30 cellular contexts compared by ENCODE assay signal in genomic region chr10:73053275-73053674, GRCh38. TPM values are rescaled to one million over a fixed set of nuclear protein-coding genes. Genes with fewer than 3 reads are reported as not detected.
"Had no signal": no experiment of that assay in that cellular context is flagged by ENCODE, and none has a peak within 500 bp of the region (broad histone marks: within the 10 kb centered on the region; RNA-seq: fewer than 3 reads in every experiment).

No MANE protein-coding gene starts in this region.

- H3K27ac ChIP-seq: brain microvascular endothelial cell, KMS-11, WERI-Rb-1 had no signal

- H3K9ac ChIP-seq: KMS-11 had no signal

- ATAC-seq: activated CD8-positive, alpha-beta T cell treated with anti-CD3 and anti-CD28 coated beads for 36 hours; activated T-cell treated with anti-CD3 and anti-CD28 coated beads, Interleukin-2, amount 50 U/mL, for 72 hours; activated T-helper 17 cell treated with anti-CD3 and anti-CD28 coated beads, Interleukin-2, amount 50 U/mL, for 72 hours had no signal

- DNase-seq: activated CD4-positive, alpha-beta T cell treated with anti-CD3 and anti-CD28 coated beads, Interleukin-2, amount 10 ng/mL, durations not matched to agents 24 days and 14 days; activated CD4-positive, alpha-beta T cell treated with anti-CD3 and anti-CD28 coated beads, Interleukin-2, amount 50 U/mL, for 4 hours; activated CD8-positive, alpha-beta T cell treated with anti-CD3 and anti-CD28 coated beads for 36 hours; activated effector memory CD4-positive, alpha-beta T cell treated with anti-CD3 and anti-CD28 coated beads, Interleukin-2, amount 50 U/mL, for 16 hours; activated naive CD4-positive, alpha-beta T cell; activated naive CD4-positive, alpha-beta T cell treated with anti-CD3 and anti-CD28 coated beads, Interleukin-2, amount 50 U/mL, for 16 hours; activated naive CD8-positive, alpha-beta T cell treated with anti-CD3 and anti-CD28 coated beads for 36 hours; activated T-cell treated with anti-CD3 and anti-CD28 coated beads, Interleukin-2, amount 50 U/mL, for 1 hour; activated T-cell treated with anti-CD3 and anti-CD28 coated beads, Interleukin-2, amount 50 U/mL, for 72 hours; amniotic stem cell; aorta; brain microvascular endothelial cell; MM.1S; MV-4-11; NCI-H1092; NCI-H1436 treated with DMSO at 0.1 percent for 48 hours; NCI-H187; NCI-H2029 treated with DMSO at 0.1 percent for 48 hours; NCI-H2107; NCI-H2171; NCI-H510A; NCI-H526; NCI-H748 treated with DMSO at 0.1 percent for 48 hours; Right ventricle myocardium superior; SW 1271; T1000; WERI-Rb-1 had no signal

- H3K27me3 ChIP-seq: brain microvascular endothelial cell had no signal

- H3K4me2 ChIP-seq: KMS-11 had no signal

RNA-seq across cellular contexts. Expression of gene NUDT13, which starts 57.0 kb away (rescaled TPM):
- total RNA-seq: OCI-LY7 had no signal
